1 cellular context compared by ENCODE assay signal in genomic region chr7:100655908-100656674, GRCh38.
TF ChIP-seq lines count a peak whose summit lies in the region.

ACTL6B (minus strand) TSS chr7:100656448; CDS start chr7:100656354, 94 bp downstream.

TF ChIP-seq in HepG2, 621 proteins besides CTCF, POLR2A, EP300 and RAD21 (continued from another document and continues in another):
- 0 out of 2 replicates have a peak, but pooled peaks have one; percentile 31 for TF ChIP-seq ZNF691 (CRISPR knock-in tag; IDR thresholded peaks at IDR 0.05; ENCODE audit: borderline replicate concordance, low read depth)
- TF ChIP-seq FOSL2 (CRISPR knock-in tag; IDR thresholded peaks at IDR 0.05) = peak; percentile 56
- TF ChIP-seq FOXC1 (CRISPR knock-in tag; IDR thresholded peaks at IDR 0.05; ENCODE audit: borderline replicate concordance) = peak; percentile 93; the same call in 1 of the 2 replicates
- peak; percentile 89 for TF ChIP-seq KLF15 (CRISPR knock-in tag; IDR thresholded peaks at IDR 0.05; ENCODE audit: borderline replicate concordance)
- peak; percentile 77 for TF ChIP-seq KDM2A (CRISPR knock-in tag; IDR thresholded peaks at IDR 0.05; ENCODE audit: borderline replicate concordance, low read depth)
- TF ChIP-seq YEATS4 (CRISPR knock-in tag; IDR thresholded peaks at IDR 0.05; ENCODE audit: borderline replicate concordance) = no peak
- 0 out of 2 replicates have a peak, but pooled peaks have one; percentile 27 for TF ChIP-seq SKIL (CRISPR knock-in tag; IDR thresholded peaks at IDR 0.05; ENCODE audit: borderline replicate concordance)
- TF ChIP-seq RFX3 (CRISPR knock-in tag; IDR thresholded peaks at IDR 0.05) = no peak
- TF ChIP-seq ZNF572 (CRISPR knock-in tag; IDR thresholded peaks at IDR 0.05) = no peak
- no peak for TF ChIP-seq PRMT3 (CRISPR knock-in tag; IDR thresholded peaks at IDR 0.05; ENCODE audit: borderline replicate concordance, low read depth)
- peak; percentile 40; the same call in 1 of the 2 replicates for TF ChIP-seq MTA1 (CRISPR knock-in tag; IDR thresholded peaks at IDR 0.05; ENCODE audit: borderline replicate concordance)
- no peak for TF ChIP-seq TP53 (CRISPR knock-in tag; conservative IDR thresholded peaks at IDR 0.05)
- TF ChIP-seq RARA (CRISPR knock-in tag; IDR thresholded peaks at IDR 0.05) = peak; percentile 53
- TF ChIP-seq ZNF781 (CRISPR knock-in tag; IDR thresholded peaks at IDR 0.05; ENCODE audit: borderline replicate concordance, not compliant biosample characterization) = peak; percentile 79
- TF ChIP-seq ZNF136 (CRISPR knock-in tag; IDR thresholded peaks at IDR 0.05; ENCODE audit: low read depth) = no peak
- TF ChIP-seq HNRNPH1 (optimal IDR thresholded peaks at IDR 0.05; ENCODE audit: low read depth, low read length) = no peak
- no peak for TF ChIP-seq USF2 (IDR thresholded peaks at IDR 0.05; ENCODE audit: low read depth, low read length)
- no peak for TF ChIP-seq USF2 (CRISPR knock-in tag; IDR thresholded peaks at IDR 0.05; ENCODE audit: borderline replicate concordance)
- TF ChIP-seq ZC3H4 (CRISPR knock-in tag; IDR thresholded peaks at IDR 0.05; ENCODE audit: borderline replicate concordance) = no peak
- TF ChIP-seq TEF (CRISPR knock-in tag; IDR thresholded peaks at IDR 0.05) = 0 out of 2 replicates have a peak, but pooled peaks have one; percentile 60
- TF ChIP-seq NR2C2 (CRISPR knock-in tag; IDR thresholded peaks at IDR 0.05; ENCODE audit: borderline replicate concordance) = 0 out of 2 replicates have a peak, but pooled peaks have one; percentile 20
- TF ChIP-seq ZNF124 (CRISPR knock-in tag; IDR thresholded peaks at IDR 0.05) = 0 out of 2 replicates have a peak, but pooled peaks have one; percentile 38
- peak; percentile 65; the same call in 1 of the 2 replicates for TF ChIP-seq ATF3 (CRISPR knock-in tag; IDR thresholded peaks at IDR 0.05)
- no peak for TF ChIP-seq MTF1 (CRISPR knock-in tag; IDR thresholded peaks at IDR 0.05)
- peak; percentile 79 for TF ChIP-seq KMT2B (CRISPR knock-in tag; IDR thresholded peaks at IDR 0.05)
- TF ChIP-seq ZNF598 (CRISPR knock-in tag; IDR thresholded peaks at IDR 0.05; ENCODE audit: borderline replicate concordance) = 0 out of 2 replicates have a peak, but pooled peaks have one; percentile 41
- no peak for TF ChIP-seq TCF7L2 (IDR thresholded peaks at IDR 0.05; ENCODE audit: low read depth, low read length)
- TF ChIP-seq MXI1 (IDR thresholded peaks at IDR 0.05; ENCODE audit: borderline replicate concordance, low read depth, low read length) = peak; percentile 45; the same call in 1 of the 3 replicates
- no peak for TF ChIP-seq TCF7 (IDR thresholded peaks at IDR 0.05; ENCODE audit: low read depth)
- TF ChIP-seq STAT6 (CRISPR knock-in tag; IDR thresholded peaks at IDR 0.05; ENCODE audit: borderline replicate concordance) = no peak
- no peak for TF ChIP-seq SMC3 (IDR thresholded peaks at IDR 0.05; ENCODE audit: low read length)
- TF ChIP-seq MTA3 (CRISPR knock-in tag; IDR thresholded peaks at IDR 0.05) = no peak
- peak; percentile 33; the same call in 1 of the 2 replicates for TF ChIP-seq SP5 (CRISPR knock-in tag; IDR thresholded peaks at IDR 0.05; ENCODE audit: borderline replicate concordance, low read depth)
- TF ChIP-seq PBX2 (CRISPR knock-in tag; IDR thresholded peaks at IDR 0.05) = no peak
- peak; percentile 98 for TF ChIP-seq HES4 (CRISPR knock-in tag; IDR thresholded peaks at IDR 0.05; ENCODE audit: borderline replicate concordance)
- TF ChIP-seq XRCC5 (optimal IDR thresholded peaks at IDR 0.05; ENCODE audit: low read length) = peak; percentile 77
- peak; percentile 84; the same call in 1 of the 2 replicates for TF ChIP-seq ZNF558 (CRISPR knock-in tag; IDR thresholded peaks at IDR 0.05; ENCODE audit: borderline replicate concordance)
- TF ChIP-seq FOXA1 (IDR thresholded peaks at IDR 0.05) = no peak
- TF ChIP-seq FOXA1 (CRISPR knock-in tag; IDR thresholded peaks at IDR 0.05) = no peak
- TF ChIP-seq FOXA3 (CRISPR knock-in tag; IDR thresholded peaks at IDR 0.05) = 0 out of 2 replicates have a peak, but pooled peaks have one; percentile 16
- TF ChIP-seq TOPORS (CRISPR knock-in tag; IDR thresholded peaks at IDR 0.05) = 0 out of 2 replicates have a peak, but pooled peaks have one; percentile 35
- no peak for TF ChIP-seq ZNF512 (CRISPR knock-in tag; IDR thresholded peaks at IDR 0.05)
- TF ChIP-seq TIGD3 (CRISPR knock-in tag; IDR thresholded peaks at IDR 0.05; ENCODE audit: borderline replicate concordance) = peak; percentile 31; the same call in 1 of the 2 replicates
- peak; percentile 86; the same call in 1 of the 2 replicates for TF ChIP-seq STAT5B (CRISPR knock-in tag; IDR thresholded peaks at IDR 0.05)
- TF ChIP-seq MZF1 (CRISPR knock-in tag; IDR thresholded peaks at IDR 0.05; ENCODE audit: borderline replicate concordance) = no peak
- TF ChIP-seq FOSL1 (CRISPR knock-in tag; IDR thresholded peaks at IDR 0.05; ENCODE audit: borderline replicate concordance) = no peak
- TF ChIP-seq ZNF484 (CRISPR knock-in tag; IDR thresholded peaks at IDR 0.05; ENCODE audit: borderline replicate concordance, low read depth) = no peak
- no peak for TF ChIP-seq ZFP62 (CRISPR knock-in tag; IDR thresholded peaks at IDR 0.05)
- peak; percentile 44; the same call in 1 of the 2 replicates for TF ChIP-seq ZNF615 (CRISPR knock-in tag; IDR thresholded peaks at IDR 0.05; ENCODE audit: borderline replicate concordance)
- TF ChIP-seq MTF2 (CRISPR knock-in tag; IDR thresholded peaks at IDR 0.05; ENCODE audit: borderline replicate concordance) = no peak
- TF ChIP-seq PLRG1 (conservative IDR thresholded peaks at IDR 0.05) = no peak
- no peak for TF ChIP-seq HMGXB4 (CRISPR knock-in tag; IDR thresholded peaks at IDR 0.05; ENCODE audit: borderline replicate concordance in 1 of 2, low read depth in 1 of 2)
- no peak for TF ChIP-seq MBNL3 (CRISPR knock-in tag; conservative IDR thresholded peaks at IDR 0.05)
- no peak for TF ChIP-seq NFE2 (CRISPR knock-in tag; IDR thresholded peaks at IDR 0.05)
- no peak for TF ChIP-seq TAF1 (CRISPR knock-in tag; IDR thresholded peaks at IDR 0.05)
- TF ChIP-seq ZMYM2 (CRISPR knock-in tag; IDR thresholded peaks at IDR 0.05) = no peak
- TF ChIP-seq TAF15 (IDR thresholded peaks at IDR 0.05; ENCODE audit: low read depth, low read length, poor library complexity, severe bottlenecking) = no peak
- TF ChIP-seq ZBTB7A (CRISPR knock-in tag; IDR thresholded peaks at IDR 0.05) = no peak
